Comparison of ENCODE assay signal across 8 cellular contexts in genomic region chr12:93467351-93468007, GRCh38. TPM values are rescaled to one million over a fixed set of nuclear protein-coding genes. Genes with fewer than 3 reads are reported as not detected.
DNase-seq lines count a peak whose midpoint lies in the region; ATAC-seq and TF ChIP-seq lines count a peak whose summit lies in the region.

Gene MRPL42 (plus strand): TSS chr12:93467514. CDS start chr12:93469286, 1,772 bp downstream.

- H3K4me2 ChIP-seq in GM23248 (ENCODE audit: unreplicated experiment), result peak within 1 kb of the TSS; percentile 95

- H3K4me3 ChIP-seq in GM23248 (peak within 1 kb of the TSS; percentile 92), fibroblast of mammary gland (ENCODE audit: control insufficient read depth, low read depth, low read length) (peak within 1 kb of the TSS; percentile 97)

- H3K36me3 Mint-ChIP-seq in natural killer cell, result no peaks in the 10 kb centered on the region

- no peaks in the 10 kb centered on the region for H3K9me2 ChIP-seq in GM23248 (ENCODE audit: insufficient read depth)

- peaks cover 22 to 27% of the 10 kb centered on the region in 2 donors for H3K4me1 Mint-ChIP-seq in natural killer cell

- H3K27me3 Mint-ChIP-seq in natural killer cell (ENCODE audit: low read depth in 2 of 2), result peaks cover 0 to 3% of the 10 kb centered on the region in 2 donors

- H3K4me1 ChIP-seq in GM23248 (ENCODE audit: insufficient read depth), result peaks cover 18% of the 10 kb centered on the region

- H3K79me2 ChIP-seq in GM23248 (ENCODE audit: insufficient read depth), result peaks cover 49% of the 10 kb centered on the region

- peak; percentile 94 to 95 (median 95) for ATAC-seq in natural killer cell

- H3K27me3 ChIP-seq in GM23248 (replicated peaks; ENCODE audit: insufficient read depth), result no peaks in the 10 kb centered on the region

- H3K4me3 Mint-ChIP-seq in natural killer cell, result peak within 1 kb of the TSS; percentile 90

- 0 to 3% methylated on average over 36 of the region's 36 CpGs for WGBS in GM23248 (ENCODE audit: low coverage in 1 of 2, low lambda C conversion rate in 2 of 2, missing lambda C conversion rate in 2 of 2), 2 experiments

- in situ Hi-C loops in GM23248 (cut with MboI), result no loop called here

- H3K9me3 Mint-ChIP-seq in natural killer cell, result no peaks in the 10 kb centered on the region

- no peaks in the 10 kb centered on the region for H3K9me3 ChIP-seq in GM23248 (ENCODE audit: low read depth)

- peak within 1 kb of the TSS; percentile 91 to 94 for H3K27ac Mint-ChIP-seq in natural killer cell

- TF ChIP-seq CTCF in fibroblast of mammary gland (conservative IDR thresholded peaks at IDR 0.05; ENCODE audit: control insufficient read depth, insufficient read depth, low read depth, low read length), result peak; percentile 78
- TF ChIP-seq CTCF in natural killer cell (IDR thresholded peaks at IDR 0.05), result peak; percentile 84

- no peaks in the 10 kb centered on the region for H4K20me1 ChIP-seq in GM23248 (ENCODE audit: insufficient read depth)

- H2AFZ ChIP-seq in GM23248, result peak within 1 kb of the TSS; percentile 90

- peaks cover 16% of the 10 kb centered on the region for H3K36me3 ChIP-seq in GM23248 (ENCODE audit: low read depth)

- H3K27ac ChIP-seq in GM23248, result peak within 1 kb of the TSS; percentile 92

- H3K9ac ChIP-seq in GM23248, result peak within 1 kb of the TSS; percentile 92

- intact Hi-C loops in natural killer cell (cut with micrococcal nuclease), result loop anchor here (1.0 to 2.0 kb wide), 3 partner anchors 25 to 209 kb away; partner anchors contain the start of genes CRADD and NUDT4

- peak; percentile 86 for DNase-seq in EL
- peak; percentile 94 for DNase-seq in GM23248
- DNase-seq in Kasumi-1 (lab: John Stamatoyannopoulos, UW), result peak; percentile 84 to 89
- DNase-seq in RPMI8226, result peak; percentile 94
- DNase-seq in activated T-helper 1 cell treated with anti-CD3 and anti-CD28 coated beads, Interleukin-2, amount 50 U/mL, for 16 hours (ENCODE audit: low read depth in 1 of 2, low spot score in 1 of 2), result peak; percentile 83 to 90
- DNase-seq in fibroblast of mammary gland (ENCODE audit: low read depth), result peak; percentile 83
- DNase-seq in natural killer cell, result peak; percentile 95
- peak; percentile 87 for DNase-seq in stimulated activated naive CD4-positive, alpha-beta T cell treated with Interleukin-2 at 50 U/mL for 16 hours (lab: John Stamatoyannopoulos, UW)

- no peaks in the 10 kb centered on the region for H3F3A ChIP-seq in GM23248 (ENCODE audit: insufficient read depth)

RNA-seq across cellular contexts. Expression of gene MRPL42, which starts in this region (rescaled TPM):
- 69.2 and 75.0 TPM in 2 replicates for total RNA-seq in GM23248 (2014; rRNA removed; shearing (Covaris generic))
- 87.2 and 91.5 TPM in 2 replicates for polyA plus RNA-seq in GM23248 (2016; fragmentation: Nextera tagmentation; extraction: Ambion mirVana)
- total RNA-seq in natural killer cell, result 10 to 100 TPM; 36.4 to 42.7 (median 37.1) TPM

Comparison
In these comparisons a context has a peak if more than half of its experiments do, and no peak if none do; other contexts are left out.
1. Peak in every context shown above with its lines: DNase-seq, ATAC-seq, H3K4me3 ChIP-seq and H3K27ac ChIP-seq.